In genomic region chr12:107353312-107353711, GRCh38 we compare ENCODE assay signal across 16 cellular contexts.
"Had no signal": no experiment of that assay in that cellular context is flagged by ENCODE, and none has a peak within 500 bp of the region (broad histone marks: within the 10 kb centered on the region; RNA-seq: fewer than 3 reads in every experiment).

No MANE protein-coding gene starts in this region.

- H3K9me3 ChIP-seq: body of pancreas, colonic mucosa, lower lobe of right lung, pancreas, sigmoid colon had no signal

- H3K4me1 Mint-ChIP-seq: WTC11 had no signal

- H3K4me1 ChIP-seq: body of pancreas, colonic mucosa, lower lobe of right lung, neural progenitor cell, pancreas had no signal

- H3K27me3 ChIP-seq: body of pancreas, colonic mucosa, neural progenitor cell, pancreas, sigmoid colon had no signal

- ATAC-seq: body of pancreas, esophagus mucosa, left colon, lower lobe of right lung, pancreas, SK-N-SH treated with all-trans-retinoic acid at 6 μM for 48 hours, WTC11 had no signal

- H3K36me3 Mint-ChIP-seq: mesothelial cell of epicardium had no signal

- H3K4me3 Mint-ChIP-seq: mesothelial cell of epicardium, neural progenitor cell, WTC11 had no signal

- H3K4me3 ChIP-seq: body of pancreas, colonic mucosa, lower lobe of right lung, neural progenitor cell, pancreas, sigmoid colon, spleen had no signal

- H3K36me3 ChIP-seq: colonic mucosa, lower lobe of right lung, neural progenitor cell, pancreas, sigmoid colon, spleen had no signal

- DNase-seq: activated naive CD4-positive, alpha-beta T cell treated with anti-CD3 and anti-CD28 coated beads, Interleukin-2, amount 50 U/mL, for 16 hours; amygdala; body of pancreas; central memory CD4-positive, alpha-beta T cell; colonic mucosa; left colon; lower lobe of right lung; pancreas; sigmoid colon; spleen; stimulated activated CD4-positive, alpha-beta T cell treated with anti-CD3 and anti-CD28 coated beads, Interleukin-1b, Interleukin-23, amount 100 ng/mL, for 48 hours had no signal

- H3K27ac ChIP-seq: body of pancreas, colonic mucosa, lower lobe of right lung, neural progenitor cell, pancreas, sigmoid colon had no signal

- H3K27ac Mint-ChIP-seq: mesothelial cell of epicardium, WTC11 had no signal
